9 cellular contexts compared by ENCODE assay signal in the genomic region with DNA sequence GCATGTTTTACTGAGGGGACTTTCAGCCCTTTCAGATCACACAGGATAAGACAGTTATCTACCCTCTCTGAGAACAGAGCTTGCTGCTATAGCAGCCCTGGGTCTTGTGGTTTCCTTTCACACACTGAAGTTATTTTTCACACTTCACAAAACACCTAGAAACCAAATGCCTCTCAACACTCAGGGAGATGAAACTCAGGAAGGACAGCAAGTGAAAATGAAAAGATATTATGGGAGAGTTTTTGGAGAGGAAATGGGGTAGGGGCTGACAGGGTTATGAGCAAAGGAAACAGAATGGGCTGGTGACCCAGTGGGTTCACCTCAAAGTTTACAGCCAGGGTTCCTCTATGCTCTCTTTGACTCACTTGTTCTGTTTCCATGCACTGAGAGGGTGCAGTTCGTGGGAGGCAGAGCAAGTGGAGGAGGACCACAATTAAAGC. TPM values are rescaled to one million over a fixed set of nuclear protein-coding genes. Genes with fewer than 3 reads are reported as not detected.
DNase-seq lines count a peak whose midpoint lies in the region; ATAC-seq and TF ChIP-seq lines count a peak whose summit lies in the region.
"Had no signal": no experiment of that assay in that cellular context is flagged by ENCODE, and none has a peak within 500 bp of the region (broad histone marks: within the 10 kb centered on the region; RNA-seq: fewer than 3 reads in every experiment).

No MANE protein-coding gene starts in this region.

- peak overlapping the region; percentile 5 for H3K4me3 Mint-ChIP-seq in activated T-cell treated with anti-CD3 and anti-CD28 coated beads, Interleukin-2, amount 50 U/mL, for 24 hours
- H3K4me3 Mint-ChIP-seq: brain had no signal

- peaks cover 34% of the 10 kb centered on the region for H3K36me3 Mint-ChIP-seq in activated T-cell treated with anti-CD3 and anti-CD28 coated beads, Interleukin-2, amount 50 U/mL, for 24 hours (ENCODE audit: low read depth)
- H3K36me3 Mint-ChIP-seq: brain had no signal

- H3K4me1 Mint-ChIP-seq in activated T-cell treated with anti-CD3 and anti-CD28 coated beads, Interleukin-2, amount 50 U/mL, for 24 hours (ENCODE audit: low read depth), result peaks cover 93% of the 10 kb centered on the region
- H3K4me1 Mint-ChIP-seq: brain had no signal

- peak; percentile 64 for DNase-seq in activated T-cell treated with anti-CD3 and anti-CD28 coated beads, Interleukin-2, amount 50 U/mL, for 24 hours
- peak; percentile 70 for DNase-seq in stimulated activated CD8-positive, alpha-beta memory T cell treated with anti-CD3 and anti-CD28 coated beads, Interleukin-4, amount 100 ng/mL, for 48 hours
- no peak for DNase-seq in coronary artery (ENCODE audit: low spot score)
- DNase-seq in tibial nerve (ENCODE audit: low spot score in 2 of 2), result no peak
- DNase-seq in LoVo (ENCODE audit: low spot score), result no peak

- WGBS in tibial nerve, 2 donors, result 60% methylated on average over 1 of the region's 1 CpG
- 27 to 36% methylated on average over 1 of the region's 1 CpG for WGBS in gastroesophageal sphincter (ENCODE audit: low coverage in 1 of 2), 2 donors

- TF ChIP-seq POLR2A in tibial nerve (IDR thresholded peaks at IDR 0.05), result no peak
- TF ChIP-seq POLR2A in gastroesophageal sphincter (IDR thresholded peaks at IDR 0.05), result no peak

- H3K9me3 Mint-ChIP-seq in activated T-cell treated with anti-CD3 and anti-CD28 coated beads, Interleukin-2, amount 50 U/mL, for 24 hours, result peaks cover 26% of the 10 kb centered on the region

- no peaks in the 10 kb centered on the region for H3K27me3 ChIP-seq in tibial nerve
- H3K27me3 ChIP-seq in gastroesophageal sphincter, result no peaks in the 10 kb centered on the region

- H3K27ac Mint-ChIP-seq in activated T-cell treated with anti-CD3 and anti-CD28 coated beads, Interleukin-2, amount 50 U/mL, for 24 hours, result peak overlapping the region; percentile 94
- H3K27ac Mint-ChIP-seq: brain had no signal

- TF ChIP-seq EP300 in tibial nerve (IDR thresholded peaks at IDR 0.05) (no peak), gastroesophageal sphincter (IDR thresholded peaks at IDR 0.05) (no peak)

- H3K36me3 ChIP-seq in tibial nerve, result no peaks in the 10 kb centered on the region
- H3K36me3 ChIP-seq in gastroesophageal sphincter, result no peaks in the 10 kb centered on the region

- no peak overlapping the region for H3K27ac ChIP-seq in coronary artery
- no peak overlapping the region for H3K27ac ChIP-seq in tibial nerve
- H3K27ac ChIP-seq in gastroesophageal sphincter, result no peak overlapping the region

- H3K27me3 Mint-ChIP-seq in activated T-cell treated with anti-CD3 and anti-CD28 coated beads, Interleukin-2, amount 50 U/mL, for 24 hours, result no peaks in the 10 kb centered on the region
- H3K27me3 Mint-ChIP-seq: brain had no signal

- H3K4me1 ChIP-seq in tibial nerve, result no peaks in the 10 kb centered on the region
- no peaks in the 10 kb centered on the region for H3K4me1 ChIP-seq in gastroesophageal sphincter

- no peak for TF ChIP-seq CTCF in coronary artery (IDR thresholded peaks at IDR 0.05)
- no peak for TF ChIP-seq CTCF in tibial nerve (IDR thresholded peaks at IDR 0.05)
- no peak for TF ChIP-seq CTCF in gastroesophageal sphincter (IDR thresholded peaks at IDR 0.05)

- no peak overlapping the region for H3K4me3 ChIP-seq in coronary artery
- H3K4me3 ChIP-seq in tibial nerve, result no peak overlapping the region
- no peak overlapping the region for H3K4me3 ChIP-seq in gastroesophageal sphincter

- ATAC-seq in GM19328 (IDR thresholded peaks at IDR 0.05; ENCODE audit: unreplicated experiment) (peak; percentile 79), HG03159 (IDR thresholded peaks at IDR 0.05; ENCODE audit: unreplicated experiment) (peak; percentile 73), gastroesophageal sphincter (no peak)

- H3K9me3 ChIP-seq in tibial nerve (peaks cover 0 to 3% (median 0%) of the 10 kb centered on the region in 4 donors), gastroesophageal sphincter (no peaks in the 10 kb centered on the region)

RNA-seq across cellular contexts. Expression of gene GIMAP2, which starts 17.0 kb away (rescaled TPM):
- total RNA-seq in tibial nerve, result 10 to 100 TPM in 1 of 4 donors, 1 to 10 TPM in 3; 6.3 to 22.0 (median 7.8) TPM
- 10 to 100 TPM in 2 of 4 donors, 1 to 10 TPM in 2; 3.3 to 14.9 (median 9.7) TPM for total RNA-seq in gastroesophageal sphincter

RNA-seq across cellular contexts. Expression of gene GIMAP6, which starts 36.3 kb away (rescaled TPM):
- total RNA-seq in tibial nerve, result 10 to 100 TPM; 14.4 to 68.8 (median 29.4) TPM
- total RNA-seq in gastroesophageal sphincter, result 10 to 100 TPM; 15.7 to 45.4 (median 34.4) TPM

RNA-seq across cellular contexts. Expression of gene GIMAP1, which starts 47.9 kb away (rescaled TPM):
- total RNA-seq in tibial nerve (10 to 100 TPM in 1 of 4 donors, 1 to 10 TPM in 3; 4.0 to 10.4 (median 8.4) TPM), gastroesophageal sphincter (10 to 100 TPM in 1 of 4 donors, 1 to 10 TPM in 3; 4.2 to 14.3 (median 7.9) TPM)

Comparison
In these comparisons a context has a peak if more than half of its experiments do, and no peak if none do; other contexts are left out.
1. DNase-seq: peak in activated T-cell treated with anti-CD3 and anti-CD28 coated beads, Interleukin-2, amount 50 U/mL, for 24 hours (single experiment) and stimulated activated CD8-positive, alpha-beta memory T cell treated with anti-CD3 and anti-CD28 coated beads, Interleukin-4, amount 100 ng/mL, for 48 hours (single experiment); none in coronary artery (single experiment), tibial nerve (0 of 2) and LoVo (single experiment).